ENCODE assay signal across 27 cellular contexts in the genomic region with DNA sequence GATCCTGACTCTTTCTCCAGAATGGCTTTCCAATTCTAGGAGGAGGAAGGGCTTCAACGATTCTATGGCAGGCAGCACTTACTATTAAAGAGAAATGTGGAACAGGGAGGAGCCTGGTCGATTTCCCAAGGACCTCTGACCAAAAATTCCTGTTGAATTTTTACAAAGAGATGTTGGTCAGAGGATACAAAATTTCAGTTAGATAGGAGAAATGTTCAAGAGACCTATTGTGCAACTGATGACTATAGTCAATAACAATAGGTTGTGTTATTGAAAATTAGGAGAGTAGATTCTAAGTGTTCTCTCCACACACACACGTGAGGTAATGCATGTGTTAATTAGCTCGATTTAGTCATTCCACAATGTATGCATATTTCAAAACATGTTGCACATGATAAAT.
A peak's percentile ranks its signal among the peaks of the same experiment; 100 is the strongest.
DNase-seq lines count a peak whose midpoint lies in the region; ATAC-seq, FAIRE-seq and TF ChIP-seq lines count a peak whose summit lies in the region.
"Had no signal": no experiment of that assay in that cellular context is flagged by ENCODE, and none has a peak within 500 bp of the region (broad histone marks: within the 10 kb centered on the region; RNA-seq: fewer than 3 reads in every experiment).

No MANE protein-coding gene starts in this region.

- TF ChIP-seq CTCF in Loucy (conservative IDR thresholded peaks at IDR 0.05; ENCODE audit: low read length) (no peak), GM12878 (IDR thresholded peaks at IDR 0.05 in 2 of 3, conservative IDR thresholded peaks at IDR 0.05 in 1 of 3; ENCODE audit: control insufficient read depth in 2 of 3, extremely low read depth in 1 of 3, insufficient read depth in 1 of 3, low read depth in 3 of 3, low read length in 3 of 3) (no peak)

- H3K9ac ChIP-seq in Loucy (ENCODE audit: low read depth, low read length, poor library complexity, severe bottlenecking) (peak overlapping the region; percentile 41), GM12878 (ENCODE audit: control insufficient read depth, insufficient read depth, low read length) (no peak overlapping the region)
- H3K9ac ChIP-seq: BLaER1 treated with 17β-estradiol and CSF1 and Interleukin-3, amounts not matched to agents 10 nM and 100 nM had no signal

- CTCF ChIA-PET in GM12878 (lab: Yijun Ruan, JAX), result interaction anchor here (1.0 to 1.6 kb wide), 5 partner anchors 8 to 205 kb away, joined by 3 to 8 read pairs (median 3); no protein-coding TSS in a partner anchor

- H3K4me3 Mint-ChIP-seq in activated naive CD8-positive, alpha-beta T cell treated with anti-CD3 and anti-CD28 coated beads, Interleukin-2, amount 50 U/mL, for 24 hours, result no peak overlapping the region
- no peak overlapping the region for H3K4me3 Mint-ChIP-seq in activated naive CD8-positive, alpha-beta T cell treated with anti-CD3 and anti-CD28 coated beads for 36 hours
- H3K4me3 Mint-ChIP-seq: natural killer cell had no signal

- H3K9me3 ChIP-seq in Loucy (ENCODE audit: insufficient read depth, low read depth, low read length), result no peaks in the 10 kb centered on the region
- no peaks in the 10 kb centered on the region; the same call in 2 of the 3 replicates for H3K9me3 ChIP-seq in GM12878 (replicated peaks; ENCODE audit: control insufficient read depth, insufficient read depth, low read length)
- H3K9me3 ChIP-seq: BLaER1 treated with 17β-estradiol and CSF1 and Interleukin-3, amounts not matched to agents 10 nM and 100 nM; colonic mucosa; heart right ventricle; lower lobe of right lung; transverse colon had no signal

- H3K4me3 ChIP-seq in Loucy (ENCODE audit: low read length, poor library complexity, severe bottlenecking), result peak overlapping the region; percentile 32
- H3K4me3 ChIP-seq in GM12878, result no peak overlapping the region
- H3K4me3 ChIP-seq: BLaER1 treated with 17β-estradiol and CSF1 and Interleukin-3, amounts not matched to agents 10 nM and 100 nM; colonic mucosa; heart right ventricle; lower lobe of right lung; skin epidermis; transverse colon had no signal

- peak overlapping the region; percentile 12 for H3K27ac Mint-ChIP-seq in activated naive CD8-positive, alpha-beta T cell treated with anti-CD3 and anti-CD28 coated beads, Interleukin-2, amount 50 U/mL, for 24 hours
- H3K27ac Mint-ChIP-seq in activated naive CD8-positive, alpha-beta T cell treated with anti-CD3 and anti-CD28 coated beads for 36 hours, result no peak overlapping the region
- H3K27ac Mint-ChIP-seq: natural killer cell had no signal

- SMC1A ChIA-PET in GM12878 (lab: Charles Lee; ENCODE audit: uncharacterized antibody, unreplicated experiment), result interaction anchor here (0.7 to 3.3 kb wide), 8 partner anchors 8 to 128 kb away, joined by 3 to 11 read pairs (median 3); no protein-coding TSS in a partner anchor

- no peak for TF ChIP-seq POLR2A in GM12878 (IDR thresholded peaks at IDR 0.05; ENCODE audit: low read depth, low read length)

- peaks cover 30% of the 10 kb centered on the region for H3K4me1 Mint-ChIP-seq in activated naive CD8-positive, alpha-beta T cell treated with anti-CD3 and anti-CD28 coated beads, Interleukin-2, amount 50 U/mL, for 24 hours
- H3K4me1 Mint-ChIP-seq in activated naive CD8-positive, alpha-beta T cell treated with anti-CD3 and anti-CD28 coated beads for 36 hours, result peaks cover 12% of the 10 kb centered on the region

- H3K4me2 ChIP-seq in Loucy (ENCODE audit: low read depth, low read length, poor library complexity, severe bottlenecking), result peak overlapping the region; percentile 62
- peak overlapping the region; percentile 23; the same call in 1 of the 2 replicates for H3K4me2 ChIP-seq in GM12878 (ENCODE audit: control insufficient read depth, insufficient read depth)

- RAD21 ChIA-PET in GM12878 (lab: Charles Lee; ENCODE audit: unreplicated experiment), result interaction anchor here (0.6 to 1.5 kb wide), 4 partner anchors 12 to 239 kb away, joined by 3 to 5 read pairs (median 3); no protein-coding TSS in a partner anchor

- ATAC-seq in activated naive CD8-positive, alpha-beta T cell treated with anti-CD3 and anti-CD28 coated beads, Interleukin-2, amount 50 U/mL, for 24 hours, result no peak
- no peak for ATAC-seq in GM12878
- no peak for ATAC-seq in HG03045 (IDR thresholded peaks at IDR 0.05; ENCODE audit: unreplicated experiment)
- ATAC-seq: heart right ventricle, lower lobe of right lung had no signal

- BruUV-seq in GM12878 (replicated peaks; lab: Mats Ljungman, UMichigan), result no TSS peak

- H3K9me2 ChIP-seq in Loucy (replicated peaks; ENCODE audit: low read depth, low read length), result no peaks in the 10 kb centered on the region

- in situ Hi-C loops in GM12878 (cut with MboI), result no loop called here

- H3K36me3 ChIP-seq in Loucy (ENCODE audit: insufficient read depth, low read length) (no peaks in the 10 kb centered on the region), GM12878 (ENCODE audit: control insufficient read depth in 2 of 2, insufficient read depth in 2 of 2, low read length in 1 of 2) (no peaks in the 10 kb centered on the region)
- H3K36me3 ChIP-seq: BLaER1 treated with 17β-estradiol and CSF1 and Interleukin-3, amounts not matched to agents 10 nM and 100 nM; colonic mucosa; heart right ventricle; lower lobe of right lung; transverse colon had no signal

- no peaks in the 10 kb centered on the region for H4K20me1 ChIP-seq in Loucy (ENCODE audit: insufficient read depth, low read length, poor library complexity, severe bottlenecking)
- no peaks in the 10 kb centered on the region for H4K20me1 ChIP-seq in GM12878 (ENCODE audit: control insufficient read depth, insufficient read depth)
- H4K20me1 ChIP-seq: BLaER1 treated with 17β-estradiol and CSF1 and Interleukin-3, amounts not matched to agents 10 nM and 100 nM had no signal

- no peak for TF ChIP-seq RAD21 in GM12878 (IDR thresholded peaks at IDR 0.05; ENCODE audit: insufficient read depth, low read depth, low read length)

- H3F3A ChIP-seq in Loucy (ENCODE audit: low read depth), result peaks cover 6% of the 10 kb centered on the region

- H3K27ac ChIP-seq in GM12878 (ENCODE audit: control insufficient read depth, insufficient read depth), result no peak overlapping the region
- H3K27ac ChIP-seq: BLaER1 treated with 17β-estradiol and CSF1 and Interleukin-3, amounts not matched to agents 10 nM and 100 nM; colonic mucosa; lower lobe of right lung; RWPE1; transverse colon had no signal

- no peak for FAIRE-seq in GM12878 (lab: Jason Lieb, UNC)
- FAIRE-seq: bronchial epithelial cell had no signal

- intact Hi-C loops in GM12878 (cut with micrococcal nuclease; ENCODE audit: unreplicated experiment), result no loop called here

- POLR2A ChIA-PET in GM12878 (lab: Charles Lee), result interaction anchor here (1.0 to 1.6 kb wide), 3 partner anchors 9 to 13 kb away, joined by 3 to 10 read pairs (median 4); no protein-coding TSS in a partner anchor

- H3K79me2 ChIP-seq in Loucy (ENCODE audit: insufficient read depth, low read length) (no peaks in the 10 kb centered on the region), GM12878 (ENCODE audit: control insufficient read depth, insufficient read depth, low read length) (no peaks in the 10 kb centered on the region)

- no peaks in the 10 kb centered on the region for H3K27me3 Mint-ChIP-seq in activated naive CD8-positive, alpha-beta T cell treated with anti-CD3 and anti-CD28 coated beads, Interleukin-2, amount 50 U/mL, for 24 hours
- H3K27me3 Mint-ChIP-seq in activated naive CD8-positive, alpha-beta T cell treated with anti-CD3 and anti-CD28 coated beads for 36 hours, result no peaks in the 10 kb centered on the region

- no peak for TF ChIP-seq EP300 in GM12878 (IDR thresholded peaks at IDR 0.05; ENCODE audit: borderline replicate concordance in 1 of 2, control insufficient read depth in 1 of 2, low read depth in 2 of 2, low read length in 2 of 2)

- WGBS in GM12878 (ENCODE audit: insufficient coverage, insufficient replicate concordance, low lambda C conversion rate, missing lambda C conversion rate), result 38% methylated on average over 4 of the region's 4 CpGs

- H3K36me3 Mint-ChIP-seq in activated naive CD8-positive, alpha-beta T cell treated with anti-CD3 and anti-CD28 coated beads, Interleukin-2, amount 50 U/mL, for 24 hours (ENCODE audit: low read depth), result no peaks in the 10 kb centered on the region
- no peaks in the 10 kb centered on the region for H3K36me3 Mint-ChIP-seq in activated naive CD8-positive, alpha-beta T cell treated with anti-CD3 and anti-CD28 coated beads for 36 hours
- H3K36me3 Mint-ChIP-seq: natural killer cell had no signal

- H2AFZ ChIP-seq in Loucy (ENCODE audit: low read length), result 0 out of 2 replicates have a peak overlapping the region, but pooled peaks have one; percentile 2
- no peak overlapping the region for H2AFZ ChIP-seq in GM12878 (ENCODE audit: control insufficient read depth, low read depth, low read length)

- peaks cover 47% of the 10 kb centered on the region for H3K4me1 ChIP-seq in Loucy (ENCODE audit: insufficient read depth, low read length, poor library complexity, severe bottlenecking)
- peaks cover 12% of the 10 kb centered on the region for H3K4me1 ChIP-seq in GM12878 (ENCODE audit: control insufficient read depth, insufficient read depth, low read length)
- H3K4me1 ChIP-seq: colonic mucosa had no signal

- no peaks in the 10 kb centered on the region for H3K9me3 Mint-ChIP-seq in activated naive CD8-positive, alpha-beta T cell treated with anti-CD3 and anti-CD28 coated beads, Interleukin-2, amount 50 U/mL, for 24 hours
- no peaks in the 10 kb centered on the region for H3K9me3 Mint-ChIP-seq in activated naive CD8-positive, alpha-beta T cell treated with anti-CD3 and anti-CD28 coated beads for 36 hours
- H3K9me3 Mint-ChIP-seq: activated T-helper 1 cell treated with anti-CD3 and anti-CD28 coated beads, Interleukin-12 subunit alpha, Interleukin-12 subunit beta, Interleukin-2, Interleukin-4 antibody, amounts not matched to agents 30 ng/mL and 10 ng/mL and 1 ng/mL, durations not matched to agents 14 hours and 24 hours and 36 hours; natural killer cell had no signal

- H3K27me3 ChIP-seq in Loucy (ENCODE audit: insufficient read depth, low read length, poor library complexity, severe bottlenecking) (no peaks in the 10 kb centered on the region), GM12878 (replicated peaks in 1 of 2; ENCODE audit: control insufficient read depth in 2 of 2, insufficient read depth in 2 of 2, low read length in 1 of 2) (no peaks in the 10 kb centered on the region)
- H3K27me3 ChIP-seq: BLaER1 treated with 17β-estradiol and CSF1 and Interleukin-3, amounts not matched to agents 10 nM and 100 nM; colonic mucosa; heart right ventricle; transverse colon had no signal

- no peak for DNase-seq in activated naive CD8-positive, alpha-beta T cell treated with anti-CD3 and anti-CD28 coated beads, Interleukin-2, amount 50 U/mL, for 24 hours
- DNase-seq in activated naive CD8-positive, alpha-beta T cell treated with anti-CD3 and anti-CD28 coated beads for 36 hours, result no peak
- DNase-seq in GM12878 (ENCODE audit: low read depth, low spot score) (no peak), T-helper 9 cell (no peak), NCI-H2196 (lab: John Stamatoyannopoulos, UW; ENCODE audit: unreplicated experiment) (no peak)
- DNase-seq in stimulated activated CD4-positive, alpha-beta T cell treated with anti-CD3 and anti-CD28 coated beads, Interleukin-15, amount 100 ng/mL, for 24 hours, result no peak
- DNase-seq: activated CD4-positive, alpha-beta T cell treated with anti-CD3 and anti-CD28 coated beads for 1 hour; activated naive CD4-positive, alpha-beta T cell treated with anti-CD3 and anti-CD28 coated beads, Interleukin-2, amount 50 U/mL, for 16 hours; anterior cingulate cortex; colonic mucosa; foreskin melanocyte; heart right ventricle; lower lobe of right lung; natural killer cell; NCI-H1105 treated with DMSO at 0.1 percent for 48 hours; NCI-H1930; NCI-H2227 treated with DMSO at 0.1 percent for 48 hours; NCI-H69; stimulated activated CD8-positive, alpha-beta memory T cell treated with anti-CD3 and anti-CD28 coated beads, Interleukin-4, amount 100 ng/mL, for 48 hours; transverse colon had no signal
